In the genomic region with DNA sequence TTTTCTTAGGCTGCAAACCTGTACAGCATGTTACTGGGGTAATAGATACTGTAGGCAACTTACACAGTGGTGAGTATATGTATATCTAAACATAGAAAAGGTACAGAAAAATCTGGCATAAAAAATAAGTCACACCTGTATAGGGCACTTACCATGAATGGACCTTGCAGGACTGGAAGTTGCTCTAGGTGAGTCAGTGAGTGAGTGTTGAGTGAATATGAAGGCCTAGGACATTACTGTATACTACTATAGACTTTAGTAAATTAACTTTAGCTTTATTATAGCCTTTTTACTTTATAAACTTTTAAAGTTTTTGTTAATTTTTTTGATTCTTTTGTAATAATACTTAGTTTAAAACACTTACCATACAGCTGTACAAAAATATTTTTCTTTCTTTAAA, we compare ENCODE assay signal across 16 cellular contexts. TPM values are rescaled to one million over a fixed set of nuclear protein-coding genes. Genes with fewer than 3 reads are reported as not detected.
DNase-seq lines count a peak whose midpoint lies in the region; ATAC-seq, FAIRE-seq and TF ChIP-seq lines count a peak whose summit lies in the region.
"Had no signal": no experiment of that assay in that cellular context is flagged by ENCODE, and none has a peak within 500 bp of the region (broad histone marks: within the 10 kb centered on the region; RNA-seq: fewer than 3 reads in every experiment).

No MANE protein-coding gene starts in this region.

- CTCF ChIA-PET in PC-3 (lab: Charles Lee), result interaction anchor here (0.7 kb wide), 1 partner anchor 192 kb away, joined by 9 read pairs; no protein-coding TSS in a partner anchor

- H3K4me1 ChIP-seq in PC-3 (ENCODE audit: insufficient read depth, low read length) (peaks cover 6% of the 10 kb centered on the region), small intestine (ENCODE audit: control insufficient read depth in 2 of 2, insufficient read depth in 1 of 2, low read depth in 1 of 2, low read length in 1 of 2) (peaks cover 0 to 3% of the 10 kb centered on the region in 2 donors)

- peaks cover 19% of the 10 kb centered on the region; the same call in 1 of the 2 replicates for H3K79me2 ChIP-seq in PC-3 (ENCODE audit: low read length)

- FAIRE-seq in A204.1 (lab: Jason Lieb, UNC) (peak; percentile 74), colon (lab: Jason Lieb, UNC) (peak; percentile 24), small intestine (lab: Jason Lieb, UNC) (no peak)
- FAIRE-seq: GM12892, GM18507 had no signal

- H3K27me3 ChIP-seq in PC-3 (ENCODE audit: low read length), result no peaks in the 10 kb centered on the region
- H3K27me3 ChIP-seq in small intestine (ENCODE audit: control insufficient read depth in 2 of 2, insufficient read depth in 2 of 2, low read length in 2 of 2), result no peaks in the 10 kb centered on the region
- H3K27me3 ChIP-seq in brain microvascular endothelial cell (replicated peaks), result no peaks in the 10 kb centered on the region
- H3K27me3 ChIP-seq: BLaER1 treated with 17β-estradiol and CSF1 and Interleukin-3, amounts not matched to agents 10 nM and 100 nM had no signal

- no peaks in the 10 kb centered on the region for H3F3A ChIP-seq in PC-3 (ENCODE audit: low read length, unreplicated experiment)

- H3K27ac ChIP-seq in PC-3 (ENCODE audit: low read length) (no peak overlapping the region), small intestine (ENCODE audit: low read depth in 1 of 2, low read length in 1 of 2) (no peak overlapping the region), brain microvascular endothelial cell (no peak overlapping the region)
- H3K27ac ChIP-seq: BLaER1 treated with 17β-estradiol and CSF1 and Interleukin-3, amounts not matched to agents 10 nM and 100 nM; GM23248 had no signal

- no peak overlapping the region for H3K9ac ChIP-seq in PC-3 (ENCODE audit: low read length)
- H3K9ac ChIP-seq: BLaER1 treated with 17β-estradiol and CSF1 and Interleukin-3, amounts not matched to agents 10 nM and 100 nM; GM23248 had no signal

- H4K20me1 ChIP-seq in PC-3 (ENCODE audit: low read length), result no peaks in the 10 kb centered on the region

- intact Hi-C loops in PC-3 (cut with micrococcal nuclease), result loop anchor here (10.0 kb wide), 1 partner anchor 47 kb away; a partner anchor contains a TSS

- no peak for ATAC-seq in PC-3
- ATAC-seq: CD8-positive, alpha-beta T cell had no signal

- in situ Hi-C loops in brain microvascular endothelial cell (cut with HindIII; ENCODE audit: low pct_ligation_motif_present, low sequenced_read_pairs), result no loop called here

- H3K9me3 ChIP-seq in PC-3 (ENCODE audit: low read length), result no peaks in the 10 kb centered on the region
- no peaks in the 10 kb centered on the region for H3K9me3 ChIP-seq in small intestine (ENCODE audit: control insufficient read depth, low read depth)
- H3K9me3 ChIP-seq: BLaER1 treated with 17β-estradiol and CSF1 and Interleukin-3, amounts not matched to agents 10 nM and 100 nM; HAP-1 had no signal

- TF ChIP-seq CTCF in PC-3 (conservative IDR thresholded peaks at IDR 0.05; ENCODE audit: low read depth, low read length) (no peak), brain microvascular endothelial cell (IDR thresholded peaks at IDR 0.05; ENCODE audit: low read depth, low read length, missing control alignments) (no peak)

- H3K36me3 ChIP-seq in PC-3 (ENCODE audit: low read depth, low read length) (no peaks in the 10 kb centered on the region), small intestine (ENCODE audit: control insufficient read depth in 2 of 2, insufficient read depth in 2 of 2, low read length in 2 of 2) (peaks cover 0 to 2% of the 10 kb centered on the region in 2 donors), brain microvascular endothelial cell (replicated peaks) (no peaks in the 10 kb centered on the region)
- H3K36me3 ChIP-seq: HAP-1 had no signal

- H3K4me3 ChIP-seq in PC-3 (ENCODE audit: low read length) (no peak overlapping the region), small intestine (ENCODE audit: low read depth in 1 of 2, low read length in 2 of 2) (no peak overlapping the region), brain microvascular endothelial cell (ENCODE audit: low read depth, low read length) (no peak overlapping the region)
- H3K4me3 ChIP-seq: BLaER1 treated with 17β-estradiol and CSF1 and Interleukin-3, amounts not matched to agents 10 nM and 100 nM; GM23248; HAP-1 had no signal

- no peaks in the 10 kb centered on the region for H3K9me2 ChIP-seq in PC-3 (replicated peaks; ENCODE audit: low read length)

- POLR2A ChIA-PET in PC-3 (lab: Charles Lee; ENCODE audit: unreplicated experiment), result no interaction called here

- H2AFZ ChIP-seq in PC-3 (ENCODE audit: low read length), result no peak overlapping the region
- H2AFZ ChIP-seq: GM23248 had no signal

- no TSS peak for BruUV-seq in PC-3 (replicated peaks; lab: Mats Ljungman, UMichigan)

- DNase-seq in PC-3, result peak; percentile 13
- peak; percentile 11 for DNase-seq in kidney tubule cell (ENCODE audit: low spot score)
- no peak for DNase-seq in NCI-H510A treated with DMSO at 0.1 percent for 48 hours (lab: John Stamatoyannopoulos, UW)
- no peak for DNase-seq in small intestine
- no peak for DNase-seq in brain microvascular endothelial cell
- DNase-seq: 8988T; Calu3; CD8-positive, alpha-beta T cell; DMS79 treated with DMSO at 0.1 percent for 48 hours; GM23248 had no signal

- no peak overlapping the region for H3K4me2 ChIP-seq in PC-3 (ENCODE audit: low read length)
- H3K4me2 ChIP-seq: BLaER1 treated with 17β-estradiol and CSF1 and Interleukin-3, amounts not matched to agents 10 nM and 100 nM had no signal

RNA-seq across cellular contexts. Expression of a gene that starts 51.3 kb away (rescaled TPM):
- 20.9 and 22.6 TPM in 2 replicates for total RNA-seq in PC-3 (2014; rRNA removed)
- 10 to 100 TPM; 13.8 to 18.6 (median 16.8) TPM for polyA plus RNA-seq in small intestine

Comparison
In these comparisons a context has a peak if more than half of its experiments do, and no peak if none do; other contexts are left out.
1. DNase-seq: peak in PC-3 (single experiment) and kidney tubule cell (single experiment); none in NCI-H510A treated with DMSO at 0.1 percent for 48 hours (single experiment), small intestine (single experiment) and brain microvascular endothelial cell (single experiment).